ENCODE assay signal across 19 cellular contexts in genomic region chr10:95600158-95600557, GRCh38.
"Had no signal": no experiment of that assay in that cellular context is flagged by ENCODE, and none has a peak within 500 bp of the region (broad histone marks: within the 10 kb centered on the region; RNA-seq: fewer than 3 reads in every experiment).

No MANE protein-coding gene starts in this region.

- H3K36me3 ChIP-seq: gastroesophageal sphincter, right atrium auricular region, thyroid gland had no signal

- ATAC-seq: esophagus mucosa; gastroesophageal sphincter; naive thymus-derived CD8-positive, alpha-beta T cell; stimulated activated effector memory CD8-positive, alpha-beta T cell treated with anti-CD3 and anti-CD28 coated beads, Interleukin-12 subunit alpha, Interleukin-12 subunit beta, amount 100 ng/mL, for 72 hours; stimulated activated naive CD8-positive, alpha-beta T cell treated with anti-CD3 and anti-CD28 coated beads, Interleukin-15, Interleukin-2, amounts not matched to agents 100 U/mL and 50 U/mL, for 24 hours had no signal

- H3K27ac Mint-ChIP-seq: stimulated activated effector memory CD8-positive, alpha-beta T cell treated with anti-CD3 and anti-CD28 coated beads, Interleukin-12 subunit alpha, Interleukin-12 subunit beta, amount 100 ng/mL, for 72 hours; type B pancreatic cell had no signal

- H3K4me3 Mint-ChIP-seq: naive thymus-derived CD8-positive, alpha-beta T cell; stimulated activated effector memory CD8-positive, alpha-beta T cell treated with anti-CD3 and anti-CD28 coated beads, Interleukin-12 subunit alpha, Interleukin-12 subunit beta, amount 100 ng/mL, for 72 hours; type B pancreatic cell had no signal

- H3K4me1 ChIP-seq: thyroid gland had no signal

- H3K27me3 ChIP-seq: gastroesophageal sphincter, neutrophil, right atrium auricular region, suprapubic skin, thyroid gland had no signal

- H3K4me1 Mint-ChIP-seq: naive thymus-derived CD8-positive, alpha-beta T cell; stimulated activated effector memory CD8-positive, alpha-beta T cell treated with anti-CD3 and anti-CD28 coated beads, Interleukin-12 subunit alpha, Interleukin-12 subunit beta, amount 100 ng/mL, for 72 hours had no signal

- DNase-seq: effector CD4-positive, alpha-beta T cell; glutamatergic neuron; kidney; left colon; naive thymus-derived CD8-positive, alpha-beta T cell; small intestine; stimulated activated CD4-positive, alpha-beta T cell treated with anti-CD3 and anti-CD28 coated beads, Interleukin-12 subunit alpha, Interleukin-12 subunit beta, amount 100 ng/mL, for 4 hours; stimulated activated CD4-positive, alpha-beta T cell treated with anti-CD3 and anti-CD28 coated beads, Interleukin-2, amount 100 ng/mL, for 48 hours; stimulated activated CD8-positive, alpha-beta memory T cell treated with anti-CD3 and anti-CD28 coated beads, Interleukin-4, amount 100 ng/mL, for 48 hours; stimulated activated naive CD8-positive, alpha-beta T cell treated with anti-CD3 and anti-CD28 coated beads, Interleukin-15, Interleukin-2, amounts not matched to agents 100 U/mL and 50 U/mL, for 24 hours; thyroid gland had no signal

- H3K27ac ChIP-seq: coronary artery, neutrophil, suprapubic skin, thyroid gland had no signal

- H3K9me3 Mint-ChIP-seq: naive thymus-derived CD8-positive, alpha-beta T cell; stimulated activated effector memory CD8-positive, alpha-beta T cell treated with anti-CD3 and anti-CD28 coated beads, Interleukin-12 subunit alpha, Interleukin-12 subunit beta, amount 100 ng/mL, for 72 hours had no signal

- H3K4me3 ChIP-seq: coronary artery, gastroesophageal sphincter, right atrium auricular region, suprapubic skin, thyroid gland had no signal
